Comparison of ENCODE assay signal across 8 cellular contexts in the genomic region with DNA sequence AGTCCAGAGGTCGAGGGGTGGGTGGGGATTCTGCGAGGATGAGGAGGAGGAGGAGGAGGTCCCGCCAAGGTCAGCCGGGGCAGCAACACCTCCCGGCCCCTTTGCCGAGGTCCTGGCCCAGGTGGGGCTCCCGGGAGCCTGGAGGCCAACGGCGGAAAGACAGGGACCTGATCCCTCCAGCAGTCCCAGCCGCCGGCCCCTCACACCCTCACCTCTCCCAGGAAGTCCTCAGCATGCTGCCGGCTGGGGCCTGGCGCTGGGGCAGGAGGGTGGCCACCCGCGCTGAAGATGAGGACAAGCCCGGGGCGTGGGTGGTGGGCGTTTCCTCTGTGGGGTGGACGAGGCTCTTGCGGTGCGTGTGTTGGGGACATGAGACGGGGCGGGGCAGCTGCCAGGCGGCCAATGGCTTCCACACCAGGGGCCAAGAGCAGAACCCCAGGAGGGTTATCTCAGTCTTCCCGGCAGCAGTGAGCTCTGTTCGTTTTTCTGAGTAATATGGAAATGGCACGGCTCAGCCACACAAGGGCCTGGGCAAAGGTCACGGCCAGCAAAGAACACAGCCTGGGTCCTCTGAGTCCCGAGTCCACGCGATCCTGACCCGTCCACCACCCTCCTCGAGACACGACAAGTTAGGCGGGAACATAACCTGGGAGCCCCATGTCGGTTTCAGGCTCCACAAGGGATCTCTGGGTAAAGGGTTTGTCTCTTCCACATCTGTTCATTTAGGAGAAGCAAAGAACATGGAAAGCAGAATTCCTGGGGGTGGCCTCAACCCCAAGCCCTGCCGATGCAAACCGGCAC.
DNase-seq lines count a peak whose midpoint lies in the region; ATAC-seq and TF ChIP-seq lines count a peak whose summit lies in the region.

No MANE protein-coding gene starts in this region.

- peak overlapping the region; percentile 26 to 38 for H3K9ac ChIP-seq in duodenal mucosa (ENCODE audit: low read depth in 1 of 2, low read length in 2 of 2)

- CTCF ChIA-PET in CD8-positive, alpha-beta T cell (lab: Charles Lee) = no interaction called here
- CTCF ChIA-PET in RWPE1 (lab: Yijun Ruan, JAX) = interaction anchor here (0.5 to 0.6 kb wide), 2 partner anchors 19 to 22 kb away, joined by 3 to 6 read pairs; no protein-coding TSS in a partner anchor

- no peaks in the 10 kb centered on the region for H3K9me3 Mint-ChIP-seq in CD8-positive, alpha-beta T cell

- H3K4me3 ChIP-seq in CD8-positive, alpha-beta T cell (ENCODE audit: low read depth, low read length) = no peak overlapping the region
- H3K4me3 ChIP-seq in duodenal mucosa (ENCODE audit: low read depth in 1 of 2, low read length in 2 of 2) (no peak overlapping the region), gastrocnemius medialis (peak overlapping the region in 1 of 4 donors; percentile 21)

- ATAC-seq in CD8-positive, alpha-beta T cell = no peak
- ATAC-seq in T-helper 17 cell (no peak), gastrocnemius medialis (no peak), GM18861 (IDR thresholded peaks at IDR 0.05; ENCODE audit: unreplicated experiment) (no peak), GM21737 (IDR thresholded peaks at IDR 0.05; ENCODE audit: unreplicated experiment) (no peak), HG02981 (IDR thresholded peaks at IDR 0.05; ENCODE audit: unreplicated experiment) (no peak)

- in situ Hi-C loops in gastrocnemius medialis (cut with MboI; ENCODE audit: low sequenced_read_pairs in 4 of 4) = no loop called here

- peak overlapping the region; percentile 100 for H3K27ac Mint-ChIP-seq in CD8-positive, alpha-beta T cell
- H3K27ac Mint-ChIP-seq in T-helper 17 cell = peak overlapping the region; percentile 96

- peaks cover 51% of the 10 kb centered on the region for H3K4me1 Mint-ChIP-seq in CD8-positive, alpha-beta T cell (ENCODE audit: low read depth)
- peaks cover 24% of the 10 kb centered on the region for H3K4me1 Mint-ChIP-seq in T-helper 17 cell

- POLR2A ChIA-PET in CD8-positive, alpha-beta T cell (lab: Charles Lee) = interaction anchor here (0.9 to 4.2 kb wide), 2 partner anchors 16 to 19 kb away, joined by 6 to 17 read pairs; no protein-coding TSS in a partner anchor
- POLR2A ChIA-PET in RWPE1 (lab: Yijun Ruan, JAX; ENCODE audit: low non-redundant PET) = no interaction called here

- H3K36me3 Mint-ChIP-seq in CD8-positive, alpha-beta T cell = peaks cover 20% of the 10 kb centered on the region
- H3K36me3 Mint-ChIP-seq in T-helper 17 cell (ENCODE audit: low read depth) = no peaks in the 10 kb centered on the region

- TF ChIP-seq CTCF in CD8-positive, alpha-beta T cell (IDR thresholded peaks at IDR 0.05) = no peak
- TF ChIP-seq CTCF in gastrocnemius medialis (IDR thresholded peaks at IDR 0.05 in 4 of 5, conservative IDR thresholded peaks at IDR 0.05 in 1 of 5) (no peak), RWPE1 (conservative IDR thresholded peaks at IDR 0.05; ENCODE audit: low read depth) (no peak)

- peak overlapping the region; percentile 96 for H3K27ac ChIP-seq in CD8-positive, alpha-beta T cell (ENCODE audit: low read depth, low read length)
- H3K27ac ChIP-seq in duodenal mucosa (ENCODE audit: low read depth, low read length) = peak overlapping the region; percentile 5
- peak overlapping the region; percentile 89 to 94 (median 90) for H3K27ac ChIP-seq in gastrocnemius medialis
- no peak overlapping the region for H3K27ac ChIP-seq in RWPE1

- peak overlapping the region; percentile 26 for H3K4me3 Mint-ChIP-seq in CD8-positive, alpha-beta T cell
- peak overlapping the region; percentile 73 for H3K4me3 Mint-ChIP-seq in T-helper 17 cell

- no peak for TF ChIP-seq POLR2A in gastrocnemius medialis (IDR thresholded peaks at IDR 0.05)

- H3K27me3 ChIP-seq in CD8-positive, alpha-beta T cell (ENCODE audit: insufficient read depth, low read length) = no peaks in the 10 kb centered on the region
- no peaks in the 10 kb centered on the region for H3K27me3 ChIP-seq in duodenal mucosa (ENCODE audit: control insufficient read depth in 1 of 2, insufficient read depth in 2 of 2, low read length in 2 of 2)
- H3K27me3 ChIP-seq in gastrocnemius medialis = no peaks in the 10 kb centered on the region

- intact Hi-C loops in CD8-positive, alpha-beta T cell (cut with DNase I, micrococcal nuclease) = loop anchor here in 1 of 2 experiments (5.0 to 10.0 kb wide), 2 partner anchors 232 to 240 kb away; partner anchors contain the start of gene SUN1
- intact Hi-C loops in gastrocnemius medialis (cut with DNase I; ENCODE audit: low total_unique reads) = loop anchor here (5.0 to 10.0 kb wide), 2 partner anchors 160 to 272 kb away; partner anchors contain the start of gene GET4

- H3K9me3 ChIP-seq in CD8-positive, alpha-beta T cell (ENCODE audit: low read length) = no peaks in the 10 kb centered on the region
- H3K9me3 ChIP-seq in T-helper 17 cell (ENCODE audit: control insufficient read depth, low read length, poor library complexity, severe bottlenecking) (no peaks in the 10 kb centered on the region), duodenal mucosa (ENCODE audit: control insufficient read depth in 1 of 2, low read length in 2 of 2) (no peaks in the 10 kb centered on the region), gastrocnemius medialis (no peaks in the 10 kb centered on the region)

- peak in 1 of 7 experiments; percentile 34 for DNase-seq in CD8-positive, alpha-beta T cell
- DNase-seq in T-helper 17 cell (peak in 1 of 3 donors; percentile 18), gastrocnemius medialis (no peak), RWPE1 (ENCODE audit: low spot score) (no peak)

- H3K36me3 ChIP-seq in CD8-positive, alpha-beta T cell (ENCODE audit: insufficient read depth, low read length) = peaks cover 8% of the 10 kb centered on the region
- peaks cover 0 to 9% of the 10 kb centered on the region in 2 donors for H3K36me3 ChIP-seq in duodenal mucosa (ENCODE audit: control insufficient read depth in 1 of 2, insufficient read depth in 2 of 2, low read length in 2 of 2)
- H3K36me3 ChIP-seq in gastrocnemius medialis = no peaks in the 10 kb centered on the region

- peaks cover 64% of the 10 kb centered on the region for H3K4me1 ChIP-seq in CD8-positive, alpha-beta T cell (ENCODE audit: insufficient read depth, low read length)
- H3K4me1 ChIP-seq in duodenal mucosa (ENCODE audit: control insufficient read depth in 1 of 2, insufficient read depth in 2 of 2, low read length in 2 of 2) = peaks cover 12 to 19% of the 10 kb centered on the region in 2 donors
- peaks cover 21% of the 10 kb centered on the region in 2 donors for H3K4me1 ChIP-seq in gastrocnemius medialis

- H3K27me3 Mint-ChIP-seq in CD8-positive, alpha-beta T cell (ENCODE audit: low read depth) = no peaks in the 10 kb centered on the region
- H3K27me3 Mint-ChIP-seq in T-helper 17 cell = no peaks in the 10 kb centered on the region
